In the genomic region with DNA sequence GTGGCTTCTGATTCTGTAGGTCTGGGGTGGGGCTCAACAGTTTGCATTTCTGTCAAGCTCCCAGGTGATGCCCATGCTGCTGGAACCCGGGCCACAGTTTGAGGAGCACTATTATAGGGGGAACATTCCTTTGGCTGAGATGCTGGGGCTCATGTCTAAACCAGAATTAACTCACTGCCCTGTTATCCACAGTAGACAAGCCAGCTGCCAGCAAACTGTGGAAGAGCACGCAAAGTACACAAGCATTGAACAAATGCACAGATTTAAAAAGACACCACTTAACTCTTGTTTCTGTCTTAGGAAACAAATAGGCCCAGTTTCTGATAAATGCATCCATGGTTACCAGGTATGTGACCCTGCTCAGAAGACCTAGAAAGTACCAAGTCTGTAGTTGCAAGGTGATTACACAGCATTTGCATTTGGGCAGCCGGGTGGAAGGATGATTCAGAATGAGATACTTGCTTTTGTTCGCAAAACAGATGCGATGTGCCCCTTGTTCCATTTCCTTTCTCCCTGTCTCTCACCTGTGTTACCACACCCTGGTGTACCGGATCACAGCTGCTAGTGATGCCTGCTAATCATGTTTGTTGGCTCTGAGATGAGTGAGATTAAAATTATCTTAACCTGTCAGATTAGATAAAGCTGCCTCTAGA, we compare ENCODE assay signal across 8 cellular contexts. TPM values are rescaled to one million over a fixed set of nuclear protein-coding genes. Genes with fewer than 3 reads are reported as not detected.
A peak's percentile ranks its signal among the peaks of the same experiment; 100 is the strongest.
DNase-seq lines count a peak whose midpoint lies in the region; ATAC-seq and TF ChIP-seq lines count a peak whose summit lies in the region.

No MANE protein-coding gene starts in this region.

- DNase-seq in CD8-positive, alpha-beta T cell: peak in 2 of 7 experiments; percentile 18 to 54
- DNase-seq in T-cell (peak in 8 of 34 experiments; percentile 2 to 20 (median 12)), NCI-H2107 (lab: John Stamatoyannopoulos, UW) (no peak), OCI-M1 (lab: John Stamatoyannopoulos, UW) (no peak), H7 (no peak)
- DNase-seq in stimulated activated CD4-positive, alpha-beta T cell treated with anti-CD3 and anti-CD28 coated beads, Interleukin-15, amount 100 ng/mL, for 24 hours: no peak

- H3K27ac Mint-ChIP-seq in CD8-positive, alpha-beta T cell: peak overlapping the region; percentile 82
- peak overlapping the region; percentile 12 to 56 for H3K27ac Mint-ChIP-seq in T-cell

- no peaks in the 10 kb centered on the region for H3K9me3 ChIP-seq in CD8-positive, alpha-beta T cell (ENCODE audit: low read length)

- H3K27me3 Mint-ChIP-seq in CD8-positive, alpha-beta T cell (ENCODE audit: low read depth): no peaks in the 10 kb centered on the region
- no peaks in the 10 kb centered on the region for H3K27me3 Mint-ChIP-seq in T-cell

- peak; percentile 77 for ATAC-seq in CD8-positive, alpha-beta T cell
- peak; percentile 81 for ATAC-seq in GM19025 (IDR thresholded peaks at IDR 0.05; ENCODE audit: low read depth, unreplicated experiment)
- peak; percentile 80 for ATAC-seq in HG03064 (IDR thresholded peaks at IDR 0.05; ENCODE audit: low read depth, unreplicated experiment)
- ATAC-seq in T-cell (replicated peaks in 1 of 4): peak in 2 of 4 experiments; percentile 34 to 68

- POLR2A ChIA-PET in CD8-positive, alpha-beta T cell (lab: Charles Lee): no interaction called here
- POLR2A ChIA-PET in T-cell (lab: Charles Lee): no interaction called here

- no peak overlapping the region for H3K4me3 Mint-ChIP-seq in CD8-positive, alpha-beta T cell
- H3K4me3 Mint-ChIP-seq in T-cell: no peak overlapping the region

- no peak overlapping the region for H3K27ac ChIP-seq in CD8-positive, alpha-beta T cell (ENCODE audit: low read depth, low read length)

- no peaks in the 10 kb centered on the region for H3K9me3 Mint-ChIP-seq in CD8-positive, alpha-beta T cell
- H3K9me3 Mint-ChIP-seq in T-cell: no peaks in the 10 kb centered on the region

- H3K36me3 ChIP-seq in CD8-positive, alpha-beta T cell (ENCODE audit: insufficient read depth, low read length): peaks cover 4% of the 10 kb centered on the region
- no peaks in the 10 kb centered on the region; the same call in none of the 2 replicates for H3K36me3 ChIP-seq in H7 (replicated peaks; ENCODE audit: control insufficient read depth, insufficient read depth, low read length)

- no peak overlapping the region for H3K4me3 ChIP-seq in CD8-positive, alpha-beta T cell (ENCODE audit: low read depth, low read length)
- H3K4me3 ChIP-seq in H7 (ENCODE audit: insufficient read depth, low read depth, low read length): no peak overlapping the region

- TF ChIP-seq CTCF in CD8-positive, alpha-beta T cell (IDR thresholded peaks at IDR 0.05): no peak

- CTCF ChIA-PET in CD8-positive, alpha-beta T cell (lab: Charles Lee): interaction anchor here (0.9 to 1.6 kb wide), 2 partner anchors 10 to 49 kb away, joined by 3 read pairs; no protein-coding TSS in a partner anchor
- CTCF ChIA-PET in T-cell (lab: Charles Lee): interaction anchor here in 1 of 2 donors (0.9 kb wide), 1 partner anchor 13 kb away, joined by 3 read pairs; no protein-coding TSS in a partner anchor

- peaks cover 25% of the 10 kb centered on the region for H3K4me1 Mint-ChIP-seq in CD8-positive, alpha-beta T cell (ENCODE audit: low read depth)
- peaks cover 5 to 35% (median 29%) of the 10 kb centered on the region in 3 donors for H3K4me1 Mint-ChIP-seq in T-cell

- peaks cover 6% of the 10 kb centered on the region for H3K4me1 ChIP-seq in CD8-positive, alpha-beta T cell (ENCODE audit: insufficient read depth, low read length)

- H3K27me3 ChIP-seq in CD8-positive, alpha-beta T cell (ENCODE audit: insufficient read depth, low read length): no peaks in the 10 kb centered on the region
- H3K27me3 ChIP-seq in H7 (ENCODE audit: control insufficient read depth, insufficient read depth, low read length): no peaks in the 10 kb centered on the region

- peaks cover 62% of the 10 kb centered on the region for H3K36me3 Mint-ChIP-seq in CD8-positive, alpha-beta T cell
- H3K36me3 Mint-ChIP-seq in T-cell: peaks cover 44% of the 10 kb centered on the region

- intact Hi-C loops in CD8-positive, alpha-beta T cell (cut with DNase I, micrococcal nuclease): no loop called here

RNA-seq across cellular contexts. Expression of gene GYG1, which starts 12.4 kb away (rescaled TPM):
- total RNA-seq in CD8-positive, alpha-beta T cell: 10 to 100 TPM; 29.4 to 35.2 TPM
- 10 to 100 TPM; 16.3 to 30.4 (median 25.7) TPM for total RNA-seq in T-cell
- total RNA-seq in H7 (2014; rRNA removed; shearing (Covaris generic)): 24.5 and 34.2 TPM in 2 replicates
